Comparison of ENCODE assay signal across 1 cellular context in the genomic region with DNA sequence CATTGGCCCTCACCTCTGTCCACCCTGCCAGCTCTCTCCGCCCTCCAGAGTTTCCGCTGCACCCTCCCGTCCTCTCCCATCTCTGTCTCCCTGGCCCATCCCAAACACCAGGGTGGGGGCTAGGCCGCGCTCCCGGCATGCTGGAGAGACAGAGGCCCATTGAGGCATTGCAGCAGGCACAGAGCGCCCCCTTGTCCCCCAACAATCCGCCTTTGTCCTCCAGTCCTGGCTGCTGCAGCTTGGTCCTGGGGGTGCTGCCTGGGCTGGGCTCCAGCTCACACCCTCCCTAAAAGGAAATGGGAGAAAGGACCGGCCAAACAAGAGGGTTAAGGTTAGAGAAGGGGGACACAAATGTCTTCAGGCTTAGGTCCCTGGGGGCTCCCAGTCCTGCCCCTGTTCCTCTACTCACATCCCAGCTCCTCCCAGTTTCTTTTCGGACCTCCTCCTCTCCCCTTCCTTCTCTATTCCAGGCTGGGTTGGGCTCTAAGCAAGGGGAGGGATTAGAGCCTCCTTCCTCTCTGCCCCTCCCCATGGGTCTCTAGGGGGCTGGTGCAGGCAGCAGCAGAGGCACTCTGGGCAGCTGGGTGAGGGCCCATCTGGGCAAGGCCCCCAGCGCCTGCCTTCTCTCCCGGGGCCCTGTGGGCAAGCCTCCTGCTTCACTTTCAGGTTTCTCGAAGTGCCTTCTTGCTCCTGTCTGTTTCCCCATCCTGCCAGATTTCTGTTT.
A peak's percentile ranks its signal among the peaks of the same experiment; 100 is the strongest.
TF ChIP-seq lines count a peak whose summit lies in the region.

A gene with protein sequence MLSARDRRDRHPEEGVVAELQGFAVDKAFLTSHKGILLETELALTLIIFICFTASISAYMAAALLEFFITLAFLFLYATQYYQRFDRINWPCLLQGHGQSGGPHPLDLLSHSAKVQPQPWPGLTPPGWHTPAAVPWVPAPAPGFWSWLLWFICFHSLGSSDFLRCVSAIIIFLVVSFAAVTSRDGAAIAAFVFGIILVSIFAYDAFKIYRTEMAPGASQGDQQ (plus strand): TSS at position 570 of the 724 bp plus-strand sequence. CDS start 206 bp downstream, outside the sequence.

TF ChIP-seq in H1, 55 proteins besides CTCF, POLR2A, EP300 and RAD21:
- TF ChIP-seq NANOG (IDR thresholded peaks at IDR 0.05; ENCODE audit: insufficient read depth, low read depth, low read length, poor library complexity, severe bottlenecking): no peak
- peak; percentile 45; the same call in 1 of the 2 replicates for TF ChIP-seq POLR2AphosphoS5 (IDR thresholded peaks at IDR 0.05; ENCODE audit: low read depth, low read length)
- TF ChIP-seq FOSL1 (IDR thresholded peaks at IDR 0.05; ENCODE audit: insufficient read depth, low read depth, low read length): no peak
